Comparison of ENCODE assay signal across 15 cellular contexts in genomic region chr3:49024449-49024848, GRCh38. TPM values are rescaled to one million over a fixed set of nuclear protein-coding genes. Genes with fewer than 3 reads are reported as not detected.
DNase-seq lines count a peak whose midpoint lies in the region; ATAC-seq and TF ChIP-seq lines count a peak whose summit lies in the region.
"Had no signal": no experiment of that assay in that cellular context is flagged by ENCODE, and none has a peak within 500 bp of the region (broad histone marks: within the 10 kb centered on the region; RNA-seq: fewer than 3 reads in every experiment).

No MANE protein-coding gene starts in this region.

- peaks cover 0 to 42% (median 35%) of the 10 kb centered on the region in 4 donors for H3K4me1 ChIP-seq in tibial artery

- no peaks in the 10 kb centered on the region for H3K27me3 ChIP-seq in tibial artery
- H3K27me3 ChIP-seq: suprapubic skin had no signal

- H3K27ac ChIP-seq in tibial artery: no peak overlapping the region
- H3K27ac ChIP-seq: A549, suprapubic skin had no signal

- DNase-seq in activated T-cell treated with anti-CD3 and anti-CD28 coated beads, Interleukin-2, amount 50 U/mL, for 24 hours: no peak
- DNase-seq in activated T-cell treated with anti-CD3 and anti-CD28 coated beads, Interleukin-2, amount 50 U/mL, for 4 hours: no peak
- DNase-seq in activated B cell treated with CpG ODN at 0.5 μM for 24 hours: no peak
- DNase-seq in neural crest cell (ENCODE audit: low read depth, low spot score): no peak
- no peak for DNase-seq in effector memory CD8-positive, alpha-beta T cell
- DNase-seq in tibial artery: no peak
- DNase-seq: anterior cingulate cortex; Calu3; hypothalamus; Kasumi-1; left colon; NCI-H1694; stimulated activated CD4-positive, alpha-beta T cell treated with anti-CD3 and anti-CD28 coated beads, Interleukin-12 subunit alpha, Interleukin-12 subunit beta, amount 100 ng/mL, for 4 hours had no signal

- H3K9me3 ChIP-seq in tibial artery: no peaks in the 10 kb centered on the region
- H3K9me3 ChIP-seq: A549, suprapubic skin had no signal

- ATAC-seq in activated T-cell treated with anti-CD3 and anti-CD28 coated beads, Interleukin-2, amount 50 U/mL, for 4 hours: no peak
- no peak for ATAC-seq in activated B cell treated with CpG ODN at 0.5 μM for 24 hours (ENCODE audit: low read depth)
- ATAC-seq in effector memory CD8-positive, alpha-beta T cell (replicated peaks): no peak
- ATAC-seq: A549, left colon had no signal

- intact Hi-C loops in activated B cell treated with CpG ODN at 0.5 μM for 24 hours (cut with micrococcal nuclease) (loop anchor here (5.0 to 10.0 kb wide), 2 partner anchors 177 to 1270 kb away; partner anchors contain the start of genes HYAL3, IFRD2, NAA80 and PRKAR2A), tibial artery (cut with DNase I; ENCODE audit: low total_unique reads) (loop anchor here (5.0 kb wide), 1 partner anchor 37 kb away; no protein-coding TSS in a partner anchor)

- peaks cover 24 to 50% (median 32%) of the 10 kb centered on the region in 3 donors for H3K36me3 ChIP-seq in tibial artery

- no peak for TF ChIP-seq CTCF in activated B cell treated with CpG ODN at 0.5 μM for 24 hours (IDR thresholded peaks at IDR 0.05)
- no peak for TF ChIP-seq CTCF in neural crest cell (conservative IDR thresholded peaks at IDR 0.05)
- no peak for TF ChIP-seq CTCF in tibial artery (IDR thresholded peaks at IDR 0.05)

- no peaks in the 10 kb centered on the region for H3K9me3 Mint-ChIP-seq in activated T-cell treated with anti-CD3 and anti-CD28 coated beads, Interleukin-2, amount 50 U/mL, for 24 hours
- no peaks in the 10 kb centered on the region for H3K9me3 Mint-ChIP-seq in activated T-cell treated with anti-CD3 and anti-CD28 coated beads, Interleukin-2, amount 50 U/mL, for 4 hours
- H3K9me3 Mint-ChIP-seq in activated B cell treated with CpG ODN at 0.5 μM for 24 hours (no peaks in the 10 kb centered on the region), neural crest cell (no peaks in the 10 kb centered on the region)
- no peaks in the 10 kb centered on the region for H3K9me3 Mint-ChIP-seq in effector memory CD8-positive, alpha-beta T cell

- CTCF ChIA-PET in activated B cell treated with CpG ODN at 0.5 μM for 24 hours (lab: Charles Lee): no interaction called here

- H3K4me3 Mint-ChIP-seq in activated T-cell treated with anti-CD3 and anti-CD28 coated beads, Interleukin-2, amount 50 U/mL, for 24 hours: peak overlapping the region; percentile 90
- H3K4me3 Mint-ChIP-seq in activated T-cell treated with anti-CD3 and anti-CD28 coated beads, Interleukin-2, amount 50 U/mL, for 4 hours: no peak overlapping the region
- H3K4me3 Mint-ChIP-seq in activated B cell treated with CpG ODN at 0.5 μM for 24 hours: no peak overlapping the region
- peak overlapping the region; percentile 98 for H3K4me3 Mint-ChIP-seq in neural crest cell
- no peak overlapping the region for H3K4me3 Mint-ChIP-seq in effector memory CD8-positive, alpha-beta T cell

- H3K4me3 ChIP-seq in tibial artery: no peak overlapping the region
- H3K4me3 ChIP-seq: A549, suprapubic skin had no signal

- H3K27ac Mint-ChIP-seq in activated T-cell treated with anti-CD3 and anti-CD28 coated beads, Interleukin-2, amount 50 U/mL, for 24 hours: peak overlapping the region; percentile 96
- H3K27ac Mint-ChIP-seq in activated B cell treated with CpG ODN at 0.5 μM for 24 hours: peak overlapping the region; percentile 50
- no peak overlapping the region for H3K27ac Mint-ChIP-seq in neural crest cell (ENCODE audit: unreplicated experiment)
- H3K27ac Mint-ChIP-seq in effector memory CD8-positive, alpha-beta T cell: peak overlapping the region in 1 of 2 donors; percentile 99

- POLR2A ChIA-PET in activated B cell treated with CpG ODN at 0.5 μM for 24 hours (lab: Charles Lee): interaction anchor here (0.6 to 14.9 kb wide), 4 partner anchors 8 to 70 kb away, joined by 6 to 372 read pairs (median 11); partner anchors contain the start of genes QRICH1 and WDR6

- H3K36me3 Mint-ChIP-seq in activated T-cell treated with anti-CD3 and anti-CD28 coated beads, Interleukin-2, amount 50 U/mL, for 24 hours (ENCODE audit: low read depth): peaks cover 91% of the 10 kb centered on the region
- H3K36me3 Mint-ChIP-seq in activated T-cell treated with anti-CD3 and anti-CD28 coated beads, Interleukin-2, amount 50 U/mL, for 4 hours (ENCODE audit: insufficient read depth): peaks cover 47% of the 10 kb centered on the region
- peaks cover 62% of the 10 kb centered on the region for H3K36me3 Mint-ChIP-seq in activated B cell treated with CpG ODN at 0.5 μM for 24 hours (ENCODE audit: low read depth)
- peaks cover 31% of the 10 kb centered on the region for H3K36me3 Mint-ChIP-seq in neural crest cell (ENCODE audit: low read depth)
- peaks cover 83% of the 10 kb centered on the region for H3K36me3 Mint-ChIP-seq in effector memory CD8-positive, alpha-beta T cell (ENCODE audit: insufficient read depth)

- no peaks in the 10 kb centered on the region for H3K27me3 Mint-ChIP-seq in activated T-cell treated with anti-CD3 and anti-CD28 coated beads, Interleukin-2, amount 50 U/mL, for 24 hours
- no peaks in the 10 kb centered on the region for H3K27me3 Mint-ChIP-seq in activated T-cell treated with anti-CD3 and anti-CD28 coated beads, Interleukin-2, amount 50 U/mL, for 4 hours (ENCODE audit: low read depth)
- H3K27me3 Mint-ChIP-seq in activated B cell treated with CpG ODN at 0.5 μM for 24 hours (no peaks in the 10 kb centered on the region), neural crest cell (ENCODE audit: low read depth) (peaks cover 10% of the 10 kb centered on the region)
- H3K27me3 Mint-ChIP-seq in effector memory CD8-positive, alpha-beta T cell: no peaks in the 10 kb centered on the region

- H3K4me1 Mint-ChIP-seq in activated T-cell treated with anti-CD3 and anti-CD28 coated beads, Interleukin-2, amount 50 U/mL, for 24 hours (ENCODE audit: low read depth): peaks cover 71% of the 10 kb centered on the region
- peaks cover 53% of the 10 kb centered on the region for H3K4me1 Mint-ChIP-seq in activated T-cell treated with anti-CD3 and anti-CD28 coated beads, Interleukin-2, amount 50 U/mL, for 4 hours (ENCODE audit: low read depth)
- H3K4me1 Mint-ChIP-seq in activated B cell treated with CpG ODN at 0.5 μM for 24 hours (peaks cover 74% of the 10 kb centered on the region), neural crest cell (peaks cover 46% of the 10 kb centered on the region)
- H3K4me1 Mint-ChIP-seq in effector memory CD8-positive, alpha-beta T cell (ENCODE audit: low read depth in 2 of 2): peaks cover 38 to 42% of the 10 kb centered on the region in 2 donors

RNA-seq across cellular contexts. Expression of gene NDUFAF3, which starts 2.5 kb away (rescaled TPM):
- total RNA-seq in activated T-cell treated with anti-CD3 and anti-CD28 coated beads, Interleukin-2, amount 50 U/mL, for 4 hours: 100 to 1,000 TPM; 138 to 155 (median 147) TPM
- 86.3 and 86.5 TPM in 2 replicates for total RNA-seq in activated B cell treated with CpG ODN at 0.5 μM for 24 hours
- total RNA-seq in neural crest cell: 69.5 and 70.9 TPM in 2 replicates

RNA-seq across cellular contexts. Expression of gene IMPDH2, which starts 4.7 kb away (rescaled TPM):
- total RNA-seq in activated T-cell treated with anti-CD3 and anti-CD28 coated beads, Interleukin-2, amount 50 U/mL, for 4 hours: 100 to 1,000 TPM; 664 to 769 (median 721) TPM
- 387 and 414 TPM in 2 replicates for total RNA-seq in activated B cell treated with CpG ODN at 0.5 μM for 24 hours
- 259 and 261 TPM in 2 replicates for total RNA-seq in neural crest cell

RNA-seq across cellular contexts. Expression of gene DALRD3, which starts 6.1 kb away (rescaled TPM):
- 10 to 100 TPM; 23.9 to 32.3 (median 25.4) TPM for total RNA-seq in activated T-cell treated with anti-CD3 and anti-CD28 coated beads, Interleukin-2, amount 50 U/mL, for 4 hours
- total RNA-seq in activated B cell treated with CpG ODN at 0.5 μM for 24 hours (36.7 and 38.3 TPM in 2 replicates), neural crest cell (28.2 and 28.7 TPM in 2 replicates)

RNA-seq across cellular contexts. Expression of gene WDR6, which starts 17.3 kb away (rescaled TPM):
- 100 to 1,000 TPM; 147 to 163 (median 155) TPM for total RNA-seq in activated T-cell treated with anti-CD3 and anti-CD28 coated beads, Interleukin-2, amount 50 U/mL, for 4 hours
- 205 and 250 TPM in 2 replicates for total RNA-seq in activated B cell treated with CpG ODN at 0.5 μM for 24 hours
- total RNA-seq in neural crest cell: 284 and 294 TPM in 2 replicates

RNA-seq across cellular contexts. Expression of gene P4HTM, which starts 34.4 kb away (rescaled TPM):
- total RNA-seq in activated T-cell treated with anti-CD3 and anti-CD28 coated beads, Interleukin-2, amount 50 U/mL, for 4 hours: 10 to 100 TPM; 25.7 to 28.2 (median 26.3) TPM
- total RNA-seq in activated B cell treated with CpG ODN at 0.5 μM for 24 hours (26.0 and 34.4 TPM in 2 replicates), neural crest cell (29.1 and 31.4 TPM in 2 replicates)

Comparison
In these comparisons a context has a peak if more than half of its experiments do, and no peak if none do; other contexts are left out.
1. H3K4me3 Mint-ChIP-seq: peak in activated T-cell treated with anti-CD3 and anti-CD28 coated beads, Interleukin-2, amount 50 U/mL, for 24 hours (single experiment) and neural crest cell (single experiment); none in activated T-cell treated with anti-CD3 and anti-CD28 coated beads, Interleukin-2, amount 50 U/mL, for 4 hours (single experiment), activated B cell treated with CpG ODN at 0.5 μM for 24 hours (single experiment) and effector memory CD8-positive, alpha-beta T cell (0 of 2).